13 cellular contexts compared by ENCODE assay signal in the genomic region with DNA sequence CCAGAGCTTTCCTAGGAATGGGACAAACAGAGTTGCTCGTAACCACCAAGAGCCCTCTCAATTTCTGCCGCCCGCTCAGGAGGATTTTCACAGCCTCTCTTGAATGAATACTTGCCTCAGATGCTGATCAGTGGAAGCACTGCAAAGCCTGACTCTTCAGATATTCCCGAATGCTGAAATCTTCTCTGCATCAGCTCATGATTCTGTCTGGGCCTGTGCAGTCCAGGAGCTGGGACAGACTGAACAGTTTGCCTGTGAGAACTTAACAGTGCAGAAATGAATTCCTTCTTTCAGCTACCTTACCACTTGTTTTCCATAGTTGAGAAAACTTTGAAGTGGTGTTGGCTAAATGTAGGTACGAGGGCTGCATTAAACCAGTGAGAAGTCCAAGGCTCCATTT. TPM values are rescaled to one million over a fixed set of nuclear protein-coding genes. Genes with fewer than 3 reads are reported as not detected.
DNase-seq lines count a peak whose midpoint lies in the region; ATAC-seq, FAIRE-seq and TF ChIP-seq lines count a peak whose summit lies in the region.
"Had no signal": no experiment of that assay in that cellular context is flagged by ENCODE, and none has a peak within 500 bp of the region (broad histone marks: within the 10 kb centered on the region; RNA-seq: fewer than 3 reads in every experiment).

No MANE protein-coding gene starts in this region.

- H3K4me2 ChIP-seq in SK-N-SH (no peak overlapping the region), parathyroid adenoma (ENCODE audit: low read length) (peak overlapping the region; percentile 18)

- intact Hi-C loops in heart left ventricle (cut with DNase I) (loop anchor here in 1 of 10 donors (5.0 kb wide), 1 partner anchor 87 kb away; no protein-coding TSS in a partner anchor), vagina (cut with DNase I) (no loop called here), Calu3 (cut with micrococcal nuclease; ENCODE audit: unreplicated experiment) (loop anchor here (5.0 to 10.0 kb wide), 2 partner anchors 37 to 455 kb away; no protein-coding TSS in a partner anchor)

- no peaks in the 10 kb centered on the region for H3K9me2 ChIP-seq in SK-N-SH

- TF ChIP-seq EP300 in SK-N-SH (IDR thresholded peaks at IDR 0.05; ENCODE audit: borderline replicate concordance in 1 of 2, low read depth in 1 of 2, low read length in 1 of 2), result no peak

- ATAC-seq in SK-N-SH treated with all-trans-retinoic acid at 6 μM for 48 hours (no peak), heart left ventricle (no peak), GM21367 (IDR thresholded peaks at IDR 0.05; ENCODE audit: unreplicated experiment) (no peak)

- H4K20me1 ChIP-seq in SK-N-SH (ENCODE audit: insufficient read depth), result no peaks in the 10 kb centered on the region

- CTCF ChIA-PET in SK-N-SH (lab: Yijun Ruan, JAX), result interaction anchor here (1.2 to 3.2 kb wide), 2 partner anchors 15 to 64 kb away, joined by 3 to 15 read pairs; a partner anchor contains a TSS
- CTCF ChIA-PET in Calu3 (lab: Charles Lee), result interaction anchor here (0.7 kb wide), 1 partner anchor 460 kb away, joined by 3 read pairs; no protein-coding TSS in a partner anchor

- 96% methylated on average over 4 of the region's 5 CpGs for WGBS in SK-N-SH (ENCODE audit: low lambda C conversion rate)
- WGBS in heart left ventricle, 4 donors, result 73 to 82% (median 80%) methylated on average over 5 of the region's 5 CpGs

- H3K4me1 ChIP-seq in SK-N-SH (ENCODE audit: control insufficient read depth in 1 of 2, insufficient read depth in 2 of 2, low read depth in 1 of 2, low read length in 1 of 2) (peaks cover 8 to 37% of the 10 kb centered on the region in 2 experiments), heart left ventricle (peaks cover 0 to 85% (median 61%) of the 10 kb centered on the region in 12 donors), parathyroid adenoma (peaks cover 43% of the 10 kb centered on the region), vagina (peaks cover 83% of the 10 kb centered on the region)

- H3K9me3 Mint-ChIP-seq in Calu3 (ENCODE audit: low read depth, unreplicated experiment), result peaks cover 2% of the 10 kb centered on the region

- no peak for DNase-seq in SK-N-SH
- DNase-seq in heart left ventricle, result no peak
- no peak for DNase-seq in vagina (ENCODE audit: extremely low spot score in 2 of 2)
- no peak for DNase-seq in frontal cortex (ENCODE audit: low spot score in 2 of 2)
- no peak for DNase-seq in Calu3
- DNase-seq: activated naive CD4-positive, alpha-beta T cell treated with Interleukin-2 at 50 U/mL for 16 hours; CD4-positive, CD25-positive, alpha-beta regulatory T cell; NCI-H2029 treated with DMSO at 0.1 percent for 48 hours; stimulated activated CD4-positive, alpha-beta T cell treated with anti-CD3 and anti-CD28 coated beads, Interleukin-2, amount 100 ng/mL, for 24 hours had no signal

- H3K4me3 Mint-ChIP-seq in Calu3 (ENCODE audit: low read depth, unreplicated experiment), result no peak overlapping the region
- H3K4me3 Mint-ChIP-seq: CD4-positive, CD25-positive, alpha-beta regulatory T cell had no signal

- peaks cover 51% of the 10 kb centered on the region for H3K4me1 Mint-ChIP-seq in Calu3 (ENCODE audit: low read depth, unreplicated experiment)
- H3K4me1 Mint-ChIP-seq: CD4-positive, CD25-positive, alpha-beta regulatory T cell had no signal

- H3K36me3 Mint-ChIP-seq in Calu3 (ENCODE audit: insufficient read depth, unreplicated experiment), result no peaks in the 10 kb centered on the region
- H3K36me3 Mint-ChIP-seq: CD4-positive, CD25-positive, alpha-beta regulatory T cell had no signal

- H3K27me3 Mint-ChIP-seq in Calu3 (ENCODE audit: unreplicated experiment), result no peaks in the 10 kb centered on the region
- H3K27me3 Mint-ChIP-seq: CD4-positive, CD25-positive, alpha-beta regulatory T cell had no signal

- no peaks in the 10 kb centered on the region for H3K27me3 ChIP-seq in SK-N-SH (ENCODE audit: insufficient read depth)
- H3K27me3 ChIP-seq in heart left ventricle, result no peaks in the 10 kb centered on the region
- H3K27me3 ChIP-seq in parathyroid adenoma (ENCODE audit: control insufficient read depth, insufficient read depth, low read length), result no peaks in the 10 kb centered on the region
- no peaks in the 10 kb centered on the region for H3K27me3 ChIP-seq in vagina

- H3K36me3 ChIP-seq in SK-N-SH (replicated peaks in 1 of 2; ENCODE audit: control insufficient read depth in 1 of 2, insufficient read depth in 2 of 2, low read length in 1 of 2), result peaks cover 0 to 8% of the 10 kb centered on the region in 2 experiments
- no peaks in the 10 kb centered on the region for H3K36me3 ChIP-seq in heart left ventricle
- no peaks in the 10 kb centered on the region for H3K36me3 ChIP-seq in parathyroid adenoma (ENCODE audit: control insufficient read depth, insufficient read depth, low read length)
- H3K36me3 ChIP-seq in vagina, result no peaks in the 10 kb centered on the region

- BruUV-seq in Calu3 (replicated peaks; lab: Mats Ljungman, UMichigan), result no TSS peak

- TF ChIP-seq RAD21 in SK-N-SH (IDR thresholded peaks at IDR 0.05; ENCODE audit: low read length), result no peak

- H2AFZ ChIP-seq in SK-N-SH (ENCODE audit: low read depth) (no peak overlapping the region), parathyroid adenoma (peak overlapping the region; percentile 22)

- TF ChIP-seq POLR2A in heart left ventricle (IDR thresholded peaks at IDR 0.05) (no peak), vagina (IDR thresholded peaks at IDR 0.05) (no peak)

- TF ChIP-seq CTCF in SK-N-SH (IDR thresholded peaks at IDR 0.05) (no peak), heart left ventricle (IDR thresholded peaks at IDR 0.05) (no peak), parathyroid adenoma (IDR thresholded peaks at IDR 0.05) (no peak), vagina (IDR thresholded peaks at IDR 0.05) (no peak), Calu3 (IDR thresholded peaks at IDR 0.05; ENCODE audit: unreplicated experiment) (no peak)

- no peak for FAIRE-seq in frontal cortex (lab: Jason Lieb, UNC)
- FAIRE-seq: GM12892 had no signal

- H3K79me2 ChIP-seq in SK-N-SH (ENCODE audit: insufficient read depth), result peaks cover 74% of the 10 kb centered on the region
- H3K79me2 ChIP-seq in parathyroid adenoma, result peaks cover 36% of the 10 kb centered on the region

- no peak overlapping the region for H3K27ac Mint-ChIP-seq in Calu3 (ENCODE audit: unreplicated experiment)
- H3K27ac Mint-ChIP-seq: CD4-positive, CD25-positive, alpha-beta regulatory T cell had no signal

- no peak overlapping the region for H3K4me3 ChIP-seq in SK-N-SH (ENCODE audit: low read depth in 2 of 2, low read length in 1 of 2)
- H3K4me3 ChIP-seq in heart left ventricle, result no peak overlapping the region
- no peak overlapping the region for H3K4me3 ChIP-seq in parathyroid adenoma (ENCODE audit: low read depth, low read length)
- H3K4me3 ChIP-seq in vagina, result no peak overlapping the region

- peak overlapping the region; percentile 27 to 92; a peak in 1 of 4 replicates for H3K27ac ChIP-seq in SK-N-SH (ENCODE audit: low read depth in 2 of 2, low read length in 1 of 2)
- H3K27ac ChIP-seq in heart left ventricle, result peak overlapping the region; percentile 14 to 78 (median 52)
- peak overlapping the region; percentile 87 for H3K27ac ChIP-seq in parathyroid adenoma
- H3K27ac ChIP-seq in vagina, result peak overlapping the region; percentile 66

- H3K9me3 ChIP-seq in SK-N-SH, result no peaks in the 10 kb centered on the region
- H3K9me3 ChIP-seq in heart left ventricle, result no peaks in the 10 kb centered on the region
- H3K9me3 ChIP-seq in parathyroid adenoma (ENCODE audit: control insufficient read depth, low read length), result no peaks in the 10 kb centered on the region
- H3K9me3 ChIP-seq in vagina, result no peaks in the 10 kb centered on the region

- H3F3A ChIP-seq in SK-N-SH (replicated peaks; ENCODE audit: insufficient read depth), result peaks cover 3% of the 10 kb centered on the region

- H3K9ac ChIP-seq in SK-N-SH, result no peak overlapping the region
- H3K9ac ChIP-seq in parathyroid adenoma, result no peak overlapping the region

- POLR2A ChIA-PET in SK-N-SH (lab: Yijun Ruan, JAX), result interaction anchor here (2.0 kb wide), 1 partner anchor 16 kb away, joined by 10 read pairs; no protein-coding TSS in a partner anchor

TF ChIP-seq in SK-N-SH, 30 proteins besides CTCF, POLR2A, EP300 and RAD21:
- TF ChIP-seq MEF2A (IDR thresholded peaks at IDR 0.05; ENCODE audit: borderline replicate concordance, low read depth), result no peak
- TF ChIP-seq FOSL2 (IDR thresholded peaks at IDR 0.05; ENCODE audit: borderline replicate concordance, low read depth), result no peak
- no peak for TF ChIP-seq SIN3A (IDR thresholded peaks at IDR 0.05; ENCODE audit: borderline replicate concordance, low read depth, low read length)
- TF ChIP-seq SMC3 (IDR thresholded peaks at IDR 0.05; ENCODE audit: low read depth, low read length), result no peak
- TF ChIP-seq FOXJ3 (CRISPR knock-in tag; IDR thresholded peaks at IDR 0.05), result no peak
- no peak for TF ChIP-seq ELF1 (IDR thresholded peaks at IDR 0.05)
- no peak for TF ChIP-seq MXI1 (IDR thresholded peaks at IDR 0.05; ENCODE audit: low read depth, low read length)
- TF ChIP-seq GATA2 (CRISPR knock-in tag; IDR thresholded peaks at IDR 0.05), result no peak
- TF ChIP-seq TEAD4 (IDR thresholded peaks at IDR 0.05; ENCODE audit: borderline replicate concordance, insufficient read depth), result no peak
- TF ChIP-seq JUND (IDR thresholded peaks at IDR 0.05), result no peak
- TF ChIP-seq TCF12 (IDR thresholded peaks at IDR 0.05), result no peak

TF ChIP-seq in SK-N-SH treated with all-trans-retinoic acid at 6 μM for 48 hours, 23 proteins besides CTCF, POLR2A, EP300 and RAD21 (continues in another document):
- TF ChIP-seq, protein P1, sequence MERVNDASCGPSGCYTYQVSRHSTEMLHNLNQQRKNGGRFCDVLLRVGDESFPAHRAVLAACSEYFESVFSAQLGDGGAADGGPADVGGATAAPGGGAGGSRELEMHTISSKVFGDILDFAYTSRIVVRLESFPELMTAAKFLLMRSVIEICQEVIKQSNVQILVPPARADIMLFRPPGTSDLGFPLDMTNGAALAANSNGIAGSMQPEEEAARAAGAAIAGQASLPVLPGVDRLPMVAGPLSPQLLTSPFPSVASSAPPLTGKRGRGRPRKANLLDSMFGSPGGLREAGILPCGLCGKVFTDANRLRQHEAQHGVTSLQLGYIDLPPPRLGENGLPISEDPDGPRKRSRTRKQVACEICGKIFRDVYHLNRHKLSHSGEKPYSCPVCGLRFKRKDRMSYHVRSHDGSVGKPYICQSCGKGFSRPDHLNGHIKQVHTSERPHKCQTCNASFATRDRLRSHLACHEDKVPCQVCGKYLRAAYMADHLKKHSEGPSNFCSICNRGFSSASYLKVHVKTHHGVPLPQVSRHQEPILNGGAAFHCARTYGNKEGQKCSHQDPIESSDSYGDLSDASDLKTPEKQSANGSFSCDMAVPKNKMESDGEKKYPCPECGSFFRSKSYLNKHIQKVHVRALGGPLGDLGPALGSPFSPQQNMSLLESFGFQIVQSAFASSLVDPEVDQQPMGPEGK (CRISPR knock-in tag; IDR thresholded peaks at IDR 0.05; ENCODE audit: borderline replicate concordance), result no peak
- no peak for TF ChIP-seq ZFP3 (CRISPR knock-in tag; IDR thresholded peaks at IDR 0.05)

RNA-seq across cellular contexts. Expression of a gene that starts 17.1 kb away (rescaled TPM):
- polyA plus RNA-seq in SK-N-SH (2012; rRNA removed) (5.2 and 5.5 TPM in 2 replicates), heart left ventricle (1 to 10 TPM; 5.3 to 8.3 TPM)
- polyA plus RNA-seq in SK-N-SH (2012; cell fraction: cytosol; rRNA removed), result 3.4 and 3.8 TPM in 2 replicates
- polyA plus RNA-seq in SK-N-SH (2012; cell fraction: nucleus; rRNA removed), result 6.8 and 10.0 TPM in 2 replicates
- total RNA-seq in heart left ventricle (10 to 100 TPM; 16.8 to 51.3 (median 31.5) TPM), vagina (28.5 TPM), frontal cortex (108 TPM), Calu3 (2022) (37.3 and 48.0 TPM in 2 replicates)
